Comparison of ENCODE assay signal across 1 cellular context in genomic region chr11:67056640-67057409, GRCh38.
TF ChIP-seq lines count a peak whose summit lies in the region.

RHOD (plus strand) TSS chr11:67056847; CDS start chr11:67056903, 56 bp downstream.

TF ChIP-seq in HepG2, 621 proteins besides CTCF, POLR2A, EP300 and RAD21 (continued from another document and continues in another):
- TF ChIP-seq, protein P1, sequence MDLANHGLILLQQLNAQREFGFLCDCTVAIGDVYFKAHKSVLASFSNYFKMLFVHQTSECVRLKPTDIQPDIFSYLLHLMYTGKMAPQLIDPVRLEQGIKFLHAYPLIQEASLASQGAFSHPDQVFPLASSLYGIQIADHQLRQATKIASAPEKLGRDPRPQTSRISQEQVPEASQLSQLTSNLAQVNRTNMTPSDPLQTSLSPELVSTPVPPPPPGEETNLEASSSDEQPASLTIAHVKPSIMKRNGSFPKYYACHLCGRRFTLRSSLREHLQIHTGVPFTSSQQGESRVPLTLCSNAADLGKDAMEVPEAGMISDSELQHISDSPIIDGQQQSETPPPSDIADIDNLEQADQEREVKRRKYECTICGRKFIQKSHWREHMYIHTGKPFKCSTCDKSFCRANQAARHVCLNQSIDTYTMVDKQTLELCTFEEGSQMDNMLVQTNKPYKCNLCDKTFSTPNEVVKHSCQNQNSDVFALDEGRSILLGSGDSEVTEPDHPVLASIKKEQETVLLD (CRISPR knock-in tag; IDR thresholded peaks at IDR 0.05; ENCODE audit: low read depth) = no peak
- no peak for TF ChIP-seq TCF7 (IDR thresholded peaks at IDR 0.05; ENCODE audit: low read depth)
- TF ChIP-seq SCMH1 (CRISPR knock-in tag; IDR thresholded peaks at IDR 0.05; ENCODE audit: borderline replicate concordance) = no peak
- no peak for TF ChIP-seq HNRNPL (IDR thresholded peaks at IDR 0.05; ENCODE audit: low read depth, low read length)
- TF ChIP-seq, protein P2, sequence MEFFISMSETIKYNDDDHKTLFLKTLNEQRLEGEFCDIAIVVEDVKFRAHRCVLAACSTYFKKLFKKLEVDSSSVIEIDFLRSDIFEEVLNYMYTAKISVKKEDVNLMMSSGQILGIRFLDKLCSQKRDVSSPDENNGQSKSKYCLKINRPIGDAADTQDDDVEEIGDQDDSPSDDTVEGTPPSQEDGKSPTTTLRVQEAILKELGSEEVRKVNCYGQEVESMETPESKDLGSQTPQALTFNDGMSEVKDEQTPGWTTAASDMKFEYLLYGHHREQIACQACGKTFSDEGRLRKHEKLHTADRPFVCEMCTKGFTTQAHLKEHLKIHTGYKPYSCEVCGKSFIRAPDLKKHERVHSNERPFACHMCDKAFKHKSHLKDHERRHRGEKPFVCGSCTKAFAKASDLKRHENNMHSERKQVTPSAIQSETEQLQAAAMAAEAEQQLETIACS (CRISPR knock-in tag; IDR thresholded peaks at IDR 0.05) = 0 out of 2 replicates have a peak, but pooled peaks have one; percentile 21
- TF ChIP-seq HDAC1 (CRISPR knock-in tag; IDR thresholded peaks at IDR 0.05) = 0 out of 2 replicates have a peak, but pooled peaks have one; percentile 33
- TF ChIP-seq TAF15 (IDR thresholded peaks at IDR 0.05; ENCODE audit: low read depth, low read length, poor library complexity, severe bottlenecking) = no peak
- no peak for TF ChIP-seq FOSL1 (CRISPR knock-in tag; IDR thresholded peaks at IDR 0.05; ENCODE audit: borderline replicate concordance)
- no peak for TF ChIP-seq ZNF737 (CRISPR knock-in tag; IDR thresholded peaks at IDR 0.05; ENCODE audit: borderline replicate concordance)
- no peak for TF ChIP-seq PAXIP1 (CRISPR knock-in tag; conservative IDR thresholded peaks at IDR 0.05)
- TF ChIP-seq ZNF33B (CRISPR knock-in tag; IDR thresholded peaks at IDR 0.05) = no peak
- 0 out of 2 replicates have a peak, but pooled peaks have one; percentile 37 for TF ChIP-seq POLR2G (IDR thresholded peaks at IDR 0.05; ENCODE audit: low read depth, low read length)
- TF ChIP-seq, protein P3, sequence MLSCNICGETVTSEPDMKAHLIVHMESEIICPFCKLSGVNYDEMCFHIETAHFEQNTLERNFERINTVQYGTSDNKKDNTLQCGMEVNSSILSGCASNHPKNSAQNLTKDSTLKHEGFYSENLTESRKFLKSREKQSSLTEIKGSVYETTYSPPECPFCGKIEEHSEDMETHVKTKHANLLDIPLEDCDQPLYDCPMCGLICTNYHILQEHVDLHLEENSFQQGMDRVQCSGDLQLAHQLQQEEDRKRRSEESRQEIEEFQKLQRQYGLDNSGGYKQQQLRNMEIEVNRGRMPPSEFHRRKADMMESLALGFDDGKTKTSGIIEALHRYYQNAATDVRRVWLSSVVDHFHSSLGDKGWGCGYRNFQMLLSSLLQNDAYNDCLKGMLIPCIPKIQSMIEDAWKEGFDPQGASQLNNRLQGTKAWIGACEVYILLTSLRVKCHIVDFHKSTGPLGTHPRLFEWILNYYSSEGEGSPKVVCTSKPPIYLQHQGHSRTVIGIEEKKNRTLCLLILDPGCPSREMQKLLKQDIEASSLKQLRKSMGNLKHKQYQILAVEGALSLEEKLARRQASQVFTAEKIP (CRISPR knock-in tag; IDR thresholded peaks at IDR 0.05; ENCODE audit: borderline replicate concordance) = no peak
- peak; percentile 15 for TF ChIP-seq SKI (IDR thresholded peaks at IDR 0.05; ENCODE audit: partially characterized antibody)
- TF ChIP-seq ZNF878 (CRISPR knock-in tag; IDR thresholded peaks at IDR 0.05) = 0 out of 2 replicates have a peak, but pooled peaks have one; percentile 27
- TF ChIP-seq, protein P4, sequence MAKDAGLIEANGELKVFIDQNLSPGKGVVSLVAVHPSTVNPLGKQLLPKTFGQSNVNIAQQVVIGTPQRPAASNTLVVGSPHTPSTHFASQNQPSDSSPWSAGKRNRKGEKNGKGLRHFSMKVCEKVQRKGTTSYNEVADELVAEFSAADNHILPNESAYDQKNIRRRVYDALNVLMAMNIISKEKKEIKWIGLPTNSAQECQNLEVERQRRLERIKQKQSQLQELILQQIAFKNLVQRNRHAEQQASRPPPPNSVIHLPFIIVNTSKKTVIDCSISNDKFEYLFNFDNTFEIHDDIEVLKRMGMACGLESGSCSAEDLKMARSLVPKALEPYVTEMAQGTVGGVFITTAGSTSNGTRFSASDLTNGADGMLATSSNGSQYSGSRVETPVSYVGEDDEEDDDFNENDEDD (CRISPR knock-in tag; IDR thresholded peaks at IDR 0.05; ENCODE audit: borderline replicate concordance) = peak; percentile 55; the same call in 1 of the 2 replicates
- peak; percentile 75; the same call in 1 of the 2 replicates for TF ChIP-seq ZSCAN21 (CRISPR knock-in tag; IDR thresholded peaks at IDR 0.05; ENCODE audit: borderline replicate concordance)
- TF ChIP-seq ZNF703 (CRISPR knock-in tag; IDR thresholded peaks at IDR 0.05; ENCODE audit: borderline replicate concordance) = no peak
- peak; percentile 36; the same call in 1 of the 2 replicates for TF ChIP-seq MED1 (CRISPR knock-in tag; IDR thresholded peaks at IDR 0.05)
- 0 out of 2 replicates have a peak, but pooled peaks have one; percentile 7 for TF ChIP-seq BCL6 (CRISPR knock-in tag; IDR thresholded peaks at IDR 0.05)
- peak; percentile 88 for TF ChIP-seq ZFY (CRISPR knock-in tag; IDR thresholded peaks at IDR 0.05)
- TF ChIP-seq, protein P5, sequence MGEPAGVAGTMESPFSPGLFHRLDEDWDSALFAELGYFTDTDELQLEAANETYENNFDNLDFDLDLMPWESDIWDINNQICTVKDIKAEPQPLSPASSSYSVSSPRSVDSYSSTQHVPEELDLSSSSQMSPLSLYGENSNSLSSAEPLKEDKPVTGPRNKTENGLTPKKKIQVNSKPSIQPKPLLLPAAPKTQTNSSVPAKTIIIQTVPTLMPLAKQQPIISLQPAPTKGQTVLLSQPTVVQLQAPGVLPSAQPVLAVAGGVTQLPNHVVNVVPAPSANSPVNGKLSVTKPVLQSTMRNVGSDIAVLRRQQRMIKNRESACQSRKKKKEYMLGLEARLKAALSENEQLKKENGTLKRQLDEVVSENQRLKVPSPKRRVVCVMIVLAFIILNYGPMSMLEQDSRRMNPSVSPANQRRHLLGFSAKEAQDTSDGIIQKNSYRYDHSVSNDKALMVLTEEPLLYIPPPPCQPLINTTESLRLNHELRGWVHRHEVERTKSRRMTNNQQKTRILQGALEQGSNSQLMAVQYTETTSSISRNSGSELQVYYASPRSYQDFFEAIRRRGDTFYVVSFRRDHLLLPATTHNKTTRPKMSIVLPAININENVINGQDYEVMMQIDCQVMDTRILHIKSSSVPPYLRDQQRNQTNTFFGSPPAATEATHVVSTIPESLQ (CRISPR knock-in tag; conservative IDR thresholded peaks at IDR 0.05) = no peak
- TF ChIP-seq, protein P6, sequence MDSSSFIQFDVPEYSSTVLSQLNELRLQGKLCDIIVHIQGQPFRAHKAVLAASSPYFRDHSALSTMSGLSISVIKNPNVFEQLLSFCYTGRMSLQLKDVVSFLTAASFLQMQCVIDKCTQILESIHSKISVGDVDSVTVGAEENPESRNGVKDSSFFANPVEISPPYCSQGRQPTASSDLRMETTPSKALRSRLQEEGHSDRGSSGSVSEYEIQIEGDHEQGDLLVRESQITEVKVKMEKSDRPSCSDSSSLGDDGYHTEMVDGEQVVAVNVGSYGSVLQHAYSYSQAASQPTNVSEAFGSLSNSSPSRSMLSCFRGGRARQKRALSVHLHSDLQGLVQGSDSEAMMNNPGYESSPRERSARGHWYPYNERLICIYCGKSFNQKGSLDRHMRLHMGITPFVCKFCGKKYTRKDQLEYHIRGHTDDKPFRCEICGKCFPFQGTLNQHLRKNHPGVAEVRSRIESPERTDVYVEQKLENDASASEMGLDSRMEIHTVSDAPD (CRISPR knock-in tag; IDR thresholded peaks at IDR 0.05) = no peak
- no peak for TF ChIP-seq GPBP1L1 (CRISPR knock-in tag; IDR thresholded peaks at IDR 0.05)
- TF ChIP-seq SOX6 (IDR thresholded peaks at IDR 0.05) = no peak
- no peak for TF ChIP-seq SOX6 (CRISPR knock-in tag; IDR thresholded peaks at IDR 0.05)
- TF ChIP-seq TEF (CRISPR knock-in tag; IDR thresholded peaks at IDR 0.05) = no peak
- TF ChIP-seq NAIF1 (CRISPR knock-in tag; IDR thresholded peaks at IDR 0.05; ENCODE audit: borderline replicate concordance) = no peak
- no peak for TF ChIP-seq ZNF350 (CRISPR knock-in tag; IDR thresholded peaks at IDR 0.05; ENCODE audit: borderline replicate concordance, low read depth)
- TF ChIP-seq NFE2L1 (CRISPR knock-in tag; IDR thresholded peaks at IDR 0.05; ENCODE audit: borderline replicate concordance) = no peak
- TF ChIP-seq CENPT (CRISPR knock-in tag; IDR thresholded peaks at IDR 0.05; ENCODE audit: low read depth) = 0 out of 2 replicates have a peak, but pooled peaks have one; percentile 44
- TF ChIP-seq ZSCAN22 (CRISPR knock-in tag; IDR thresholded peaks at IDR 0.05) = no peak
- TF ChIP-seq, protein P7, sequence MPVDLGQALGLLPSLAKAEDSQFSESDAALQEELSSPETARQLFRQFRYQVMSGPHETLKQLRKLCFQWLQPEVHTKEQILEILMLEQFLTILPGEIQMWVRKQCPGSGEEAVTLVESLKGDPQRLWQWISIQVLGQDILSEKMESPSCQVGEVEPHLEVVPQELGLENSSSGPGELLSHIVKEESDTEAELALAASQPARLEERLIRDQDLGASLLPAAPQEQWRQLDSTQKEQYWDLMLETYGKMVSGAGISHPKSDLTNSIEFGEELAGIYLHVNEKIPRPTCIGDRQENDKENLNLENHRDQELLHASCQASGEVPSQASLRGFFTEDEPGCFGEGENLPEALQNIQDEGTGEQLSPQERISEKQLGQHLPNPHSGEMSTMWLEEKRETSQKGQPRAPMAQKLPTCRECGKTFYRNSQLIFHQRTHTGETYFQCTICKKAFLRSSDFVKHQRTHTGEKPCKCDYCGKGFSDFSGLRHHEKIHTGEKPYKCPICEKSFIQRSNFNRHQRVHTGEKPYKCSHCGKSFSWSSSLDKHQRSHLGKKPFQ (CRISPR knock-in tag; IDR thresholded peaks at IDR 0.05; ENCODE audit: insufficient replicate concordance) = no peak
- no peak for TF ChIP-seq HNRNPUL1 (IDR thresholded peaks at IDR 0.05; ENCODE audit: low read depth, low read length)
- TF ChIP-seq SIN3A (IDR thresholded peaks at IDR 0.05; ENCODE audit: borderline replicate concordance, low read depth, low read length) = no peak
- TF ChIP-seq MEIS2 (CRISPR knock-in tag; IDR thresholded peaks at IDR 0.05) = peak; percentile 56; the same call in 1 of the 2 replicates
- TF ChIP-seq BHLHE40 (IDR thresholded peaks at IDR 0.05; ENCODE audit: low read length) = no peak
- TF ChIP-seq, protein P8, sequence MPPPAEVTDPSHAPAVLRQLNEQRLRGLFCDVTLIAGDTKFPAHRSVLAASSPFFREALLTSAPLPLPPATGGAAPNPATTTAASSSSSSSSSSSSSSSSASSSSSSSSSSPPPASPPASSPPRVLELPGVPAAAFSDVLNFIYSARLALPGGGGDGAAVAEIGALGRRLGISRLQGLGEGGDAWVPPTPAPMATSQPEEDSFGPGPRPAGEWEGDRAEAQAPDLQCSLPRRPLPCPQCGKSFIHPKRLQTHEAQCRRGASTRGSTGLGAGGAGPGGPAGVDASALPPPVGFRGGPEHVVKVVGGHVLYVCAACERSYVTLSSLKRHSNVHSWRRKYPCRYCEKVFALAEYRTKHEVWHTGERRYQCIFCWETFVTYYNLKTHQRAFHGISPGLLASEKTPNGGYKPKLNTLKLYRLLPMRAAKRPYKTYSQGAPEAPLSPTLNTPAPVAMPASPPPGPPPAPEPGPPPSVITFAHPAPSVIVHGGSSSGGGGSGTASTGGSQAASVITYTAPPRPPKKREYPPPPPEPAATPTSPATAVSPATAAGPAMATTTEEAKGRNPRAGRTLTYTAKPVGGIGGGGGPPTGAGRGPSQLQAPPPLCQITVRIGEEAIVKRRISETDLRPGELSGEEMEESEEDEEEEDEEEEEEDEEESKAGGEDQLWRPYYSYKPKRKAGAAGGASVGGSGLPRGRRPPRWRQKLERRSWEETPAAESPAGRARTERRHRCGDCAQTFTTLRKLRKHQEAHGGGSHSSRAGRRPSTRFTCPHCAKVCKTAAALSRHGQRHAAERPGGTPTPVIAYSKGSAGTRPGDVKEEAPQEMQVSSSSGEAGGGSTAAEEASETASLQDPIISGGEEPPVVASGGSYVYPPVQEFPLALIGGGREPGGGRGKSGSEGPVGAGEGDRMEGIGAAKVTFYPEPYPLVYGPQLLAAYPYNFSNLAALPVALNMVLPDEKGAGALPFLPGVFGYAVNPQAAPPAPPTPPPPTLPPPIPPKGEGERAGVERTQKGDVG (CRISPR knock-in tag; IDR thresholded peaks at IDR 0.05; ENCODE audit: borderline replicate concordance) = no peak
- no peak for TF ChIP-seq HOXD1 (CRISPR knock-in tag; IDR thresholded peaks at IDR 0.05)
